ENCODE assay signal across 9 cellular contexts in genomic region chr6:69894578-69895347, GRCh38. TPM values are rescaled to one million over a fixed set of nuclear protein-coding genes. Genes with fewer than 3 reads are reported as not detected.
DNase-seq lines count a peak whose midpoint lies in the region; ATAC-seq and TF ChIP-seq lines count a peak whose summit lies in the region.
"Had no signal": no experiment of that assay in that cellular context is flagged by ENCODE, and none has a peak within 500 bp of the region (broad histone marks: within the 10 kb centered on the region; RNA-seq: fewer than 3 reads in every experiment).

No MANE protein-coding gene starts in this region.

- H3K36me3 ChIP-seq in HAP-1 (replicated peaks) (no peaks in the 10 kb centered on the region; the same call in 1 of the 2 replicates), adrenal gland (replicated peaks in 1 of 2) (no peaks in the 10 kb centered on the region), ascending aorta (no peaks in the 10 kb centered on the region)

- H3K27me3 ChIP-seq in HAP-1 (ENCODE audit: low read depth): no peaks in the 10 kb centered on the region
- H3K27me3 ChIP-seq in adrenal gland: no peaks in the 10 kb centered on the region
- no peaks in the 10 kb centered on the region for H3K27me3 ChIP-seq in ascending aorta

- TF ChIP-seq POLR2A in adrenal gland (IDR thresholded peaks at IDR 0.05): no peak

- DNase-seq in DMS153 treated with DMSO at 0.1 percent for 48 hours (lab: John Stamatoyannopoulos, UW; ENCODE audit: unreplicated experiment): peak; percentile 13
- peak; percentile 88 for DNase-seq in HAP-1 (ENCODE audit: low spot score in 2 of 2)
- peak; percentile 20 to 45 for DNase-seq in NOMO-1 (lab: John Stamatoyannopoulos, UW; ENCODE audit: unreplicated experiment in 2 of 2)
- DNase-seq in foreskin melanocyte: peak; percentile 79
- no peak for DNase-seq in germinal center (ENCODE audit: low spot score)
- DNase-seq in adrenal gland: no peak
- DNase-seq in ascending aorta (ENCODE audit: low spot score in 2 of 2): no peak
- DNase-seq: stimulated activated naive CD4-positive, alpha-beta T cell treated with Interleukin-2 at 50 U/mL for 16 hours had no signal

- H3K4me1 ChIP-seq in HAP-1 (peaks cover 35% of the 10 kb centered on the region), adrenal gland (replicated peaks in 1 of 2) (no peaks in the 10 kb centered on the region), ascending aorta (no peaks in the 10 kb centered on the region)

- in situ Hi-C loops in HAP-1 (cut with MboI; ENCODE audit: low sequenced_read_pairs): no loop called here

- no peak overlapping the region for H3K4me3 ChIP-seq in HAP-1
- no peak overlapping the region for H3K4me3 ChIP-seq in adrenal gland
- H3K4me3 ChIP-seq in ascending aorta: no peak overlapping the region

- 72 to 81% (median 75%) methylated on average over 8 of the region's 8 CpGs for WGBS in adrenal gland, 4 donors

- TF ChIP-seq CTCF in adrenal gland (IDR thresholded peaks at IDR 0.05) (no peak), ascending aorta (IDR thresholded peaks at IDR 0.05) (no peak)

- no peak overlapping the region for H3K27ac ChIP-seq in adrenal gland
- H3K27ac ChIP-seq in ascending aorta: no peak overlapping the region

- no peak for ATAC-seq in GM21390 (IDR thresholded peaks at IDR 0.05; ENCODE audit: unreplicated experiment)

- H3K9me3 ChIP-seq in HAP-1 (no peaks in the 10 kb centered on the region), adrenal gland (replicated peaks in 1 of 3) (no peaks in the 10 kb centered on the region), ascending aorta (no peaks in the 10 kb centered on the region)

- intact Hi-C loops in adrenal gland (cut with DNase I) (no loop called here), ascending aorta (cut with DNase I) (no loop called here)

RNA-seq across cellular contexts. Expression of gene COL19A1, which starts 28.4 kb away (rescaled TPM):
- total RNA-seq in adrenal gland (under 1 TPM in 3 of 8 donors, not detected in 5; under 0.01 to 0.11 (median 0.07) TPM), ascending aorta (not detected)
- under 1 TPM; 0.03 to 0.32 (median 0.16) TPM for polyA plus RNA-seq in adrenal gland

Comparison
In these comparisons a context has a peak if more than half of its experiments do, and no peak if none do; other contexts are left out.
1. DNase-seq: peak in DMS153 treated with DMSO at 0.1 percent for 48 hours (single experiment), HAP-1 (2 of 2), NOMO-1 (2 of 2) and foreskin melanocyte (single experiment); none in germinal center (single experiment), adrenal gland (0 of 7) and ascending aorta (0 of 2).